In the genomic region with DNA sequence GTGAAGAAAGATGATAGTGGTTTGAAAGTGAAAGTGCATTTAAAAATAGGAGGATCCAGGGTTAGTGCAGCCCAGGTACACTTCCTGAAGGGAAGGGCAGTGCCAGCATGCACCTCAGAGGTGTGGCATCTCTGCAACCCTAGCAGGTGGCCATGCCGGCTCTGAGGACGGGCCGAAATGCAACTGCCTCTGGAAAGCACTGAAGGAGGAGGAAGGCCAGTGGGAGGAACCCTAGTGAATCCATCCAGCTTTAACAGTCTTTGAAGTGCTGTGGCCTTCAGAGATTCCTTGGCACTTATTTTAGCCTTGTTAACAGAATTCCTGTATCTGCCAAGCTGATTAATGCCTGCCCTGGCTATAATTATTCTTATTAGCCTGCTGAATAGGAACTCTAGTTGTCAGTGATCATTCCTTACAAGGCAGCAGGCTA, we compare ENCODE assay signal across 11 cellular contexts. TPM values are rescaled to one million over a fixed set of nuclear protein-coding genes. Genes with fewer than 3 reads are reported as not detected.
DNase-seq lines count a peak whose midpoint lies in the region; ATAC-seq and TF ChIP-seq lines count a peak whose summit lies in the region.
"Had no signal": no experiment of that assay in that cellular context is flagged by ENCODE, and none has a peak within 500 bp of the region (broad histone marks: within the 10 kb centered on the region; RNA-seq: fewer than 3 reads in every experiment).

No MANE protein-coding gene starts in this region.

- no peaks in the 10 kb centered on the region for H3K9me3 Mint-ChIP-seq in activated naive CD4-positive, alpha-beta T cell treated with anti-CD3 and anti-CD28 coated beads for 36 hours
- no peaks in the 10 kb centered on the region for H3K9me3 Mint-ChIP-seq in activated naive CD4-positive, alpha-beta T cell treated with anti-CD3 and anti-CD28 coated beads, Interleukin-2, amount 50 U/mL, for 72 hours
- no peaks in the 10 kb centered on the region for H3K9me3 Mint-ChIP-seq in type B pancreatic cell

- no peaks in the 10 kb centered on the region for H3K36me3 ChIP-seq in muscle layer of duodenum (ENCODE audit: control insufficient read depth in 1 of 2, insufficient read depth in 2 of 2, low read length in 2 of 2)

- intact Hi-C loops in activated naive CD4-positive, alpha-beta T cell treated with anti-CD3 and anti-CD28 coated beads for 36 hours (cut with micrococcal nuclease) = loop anchor here (10.0 kb wide), 1 partner anchor 620 kb away; no protein-coding TSS in a partner anchor

- H3K9me3 ChIP-seq in muscle layer of duodenum (ENCODE audit: control insufficient read depth in 1 of 2, low read length in 2 of 2) = no peaks in the 10 kb centered on the region

- no peaks in the 10 kb centered on the region for H3K27me3 ChIP-seq in muscle layer of duodenum (ENCODE audit: low read depth, low read length)

- TF ChIP-seq CTCF in type B pancreatic cell (conservative IDR thresholded peaks at IDR 0.05) = no peak

- no peak for ATAC-seq in activated naive CD4-positive, alpha-beta T cell treated with anti-CD3 and anti-CD28 coated beads, Interleukin-2, amount 50 U/mL, for 72 hours
- ATAC-seq in esophagus mucosa (peak; percentile 62), HG03521 (IDR thresholded peaks at IDR 0.05; ENCODE audit: unreplicated experiment) (no peak)
- ATAC-seq: activated CD4-positive, CD25-positive, alpha-beta regulatory T cell treated with anti-CD3 and anti-CD28 coated beads, Interleukin-2, amount 50 U/mL, for 24 hours had no signal

- DNase-seq in activated naive CD4-positive, alpha-beta T cell treated with anti-CD3 and anti-CD28 coated beads for 36 hours = no peak
- DNase-seq in activated naive CD4-positive, alpha-beta T cell treated with anti-CD3 and anti-CD28 coated beads, Interleukin-2, amount 50 U/mL, for 72 hours (ENCODE audit: low spot score in 2 of 2) = no peak
- DNase-seq in type B pancreatic cell (ENCODE audit: extremely low spot score, unreplicated experiment) (no peak), NCI-H2081 (lab: John Stamatoyannopoulos, UW) (no peak), T-helper 2 cell (no peak)
- DNase-seq: activated gamma-delta T cell treated with Interleukin-2 at 50 U/mL for 16 hours; effector CD4-positive, alpha-beta T cell had no signal

- H3K27ac Mint-ChIP-seq in activated naive CD4-positive, alpha-beta T cell treated with anti-CD3 and anti-CD28 coated beads for 36 hours = no peak overlapping the region
- no peak overlapping the region for H3K27ac Mint-ChIP-seq in activated naive CD4-positive, alpha-beta T cell treated with anti-CD3 and anti-CD28 coated beads, Interleukin-2, amount 50 U/mL, for 72 hours
- H3K27ac Mint-ChIP-seq in type B pancreatic cell = no peak overlapping the region

- H3K27me3 Mint-ChIP-seq in activated naive CD4-positive, alpha-beta T cell treated with anti-CD3 and anti-CD28 coated beads for 36 hours (ENCODE audit: low read depth) = no peaks in the 10 kb centered on the region
- no peaks in the 10 kb centered on the region for H3K27me3 Mint-ChIP-seq in type B pancreatic cell

- peaks cover 7 to 24% of the 10 kb centered on the region in 2 donors for H3K4me1 ChIP-seq in muscle layer of duodenum (ENCODE audit: control insufficient read depth in 1 of 2, insufficient read depth in 2 of 2, low read length in 2 of 2)

- CTCF ChIA-PET in activated naive CD4-positive, alpha-beta T cell treated with anti-CD3 and anti-CD28 coated beads for 36 hours (lab: Charles Lee) = interaction anchor here (0.6 to 2.1 kb wide), 8 partner anchors 18 to 591 kb away, joined by 3 to 8 read pairs (median 4); a partner anchor contains a TSS

- H3K4me3 Mint-ChIP-seq in activated naive CD4-positive, alpha-beta T cell treated with anti-CD3 and anti-CD28 coated beads for 36 hours = peak overlapping the region; percentile 25
- H3K4me3 Mint-ChIP-seq in type B pancreatic cell = peak overlapping the region; percentile 51

- H3K4me1 Mint-ChIP-seq in activated naive CD4-positive, alpha-beta T cell treated with anti-CD3 and anti-CD28 coated beads for 36 hours (ENCODE audit: low read depth) = peaks cover 5% of the 10 kb centered on the region
- peaks cover 15% of the 10 kb centered on the region for H3K4me1 Mint-ChIP-seq in type B pancreatic cell (ENCODE audit: unreplicated experiment)

- H3K27ac ChIP-seq in muscle layer of duodenum (ENCODE audit: low read length) = peak overlapping the region; percentile 83

- no peaks in the 10 kb centered on the region for H3K36me3 Mint-ChIP-seq in activated naive CD4-positive, alpha-beta T cell treated with anti-CD3 and anti-CD28 coated beads for 36 hours (ENCODE audit: low read depth)
- no peaks in the 10 kb centered on the region for H3K36me3 Mint-ChIP-seq in activated naive CD4-positive, alpha-beta T cell treated with anti-CD3 and anti-CD28 coated beads, Interleukin-2, amount 50 U/mL, for 72 hours
- H3K36me3 Mint-ChIP-seq in type B pancreatic cell = peaks cover 4% of the 10 kb centered on the region

- peak overlapping the region; percentile 36 to 44 for H3K4me3 ChIP-seq in muscle layer of duodenum (ENCODE audit: low read depth in 1 of 2, low read length in 2 of 2)

RNA-seq across cellular contexts. Expression of a gene that starts 5.5 kb away (rescaled TPM):
- total RNA-seq in activated naive CD4-positive, alpha-beta T cell treated with anti-CD3 and anti-CD28 coated beads for 36 hours = 10 to 100 TPM; 24.0 to 28.0 TPM
- total RNA-seq in activated naive CD4-positive, alpha-beta T cell treated with anti-CD3 and anti-CD28 coated beads, Interleukin-2, amount 50 U/mL, for 72 hours = 10 to 100 TPM; 15.9 to 20.3 TPM
- total RNA-seq in esophagus mucosa (55.1 TPM), type B pancreatic cell (ENCODE audit: low replicate concordance) (57.7 and 80.0 TPM in 2 replicates)
